ENCODE assay signal across 10 cellular contexts in genomic region chr15:70327328-70328136, GRCh38.
DNase-seq lines count a peak whose midpoint lies in the region; ATAC-seq and TF ChIP-seq lines count a peak whose summit lies in the region.
"Had no signal": no experiment of that assay in that cellular context is flagged by ENCODE, and none has a peak within 500 bp of the region (broad histone marks: within the 10 kb centered on the region; RNA-seq: fewer than 3 reads in every experiment).

No MANE protein-coding gene starts in this region.

- no peak overlapping the region for H3K27ac ChIP-seq in upper lobe of right lung
- H3K27ac ChIP-seq: 22Rv1, testis had no signal

- intact Hi-C loops in upper lobe of right lung (cut with DNase I), result no loop called here

- no peaks in the 10 kb centered on the region for H3K36me3 ChIP-seq in upper lobe of right lung

- peak; percentile 16 for DNase-seq in DMS53 (lab: John Stamatoyannopoulos, UW)
- DNase-seq in DMS53 treated with DMSO at 0.1 percent for 48 hours (lab: John Stamatoyannopoulos, UW; ENCODE audit: unreplicated experiment), result no peak
- peak; percentile 46 for DNase-seq in OCI-M1 (lab: John Stamatoyannopoulos, UW)
- peak; percentile 92 for DNase-seq in fibroblast of pulmonary artery (ENCODE audit: low read depth)
- no peak for DNase-seq in upper lobe of right lung
- no peak for DNase-seq in OCI-M2 (lab: John Stamatoyannopoulos, UW; ENCODE audit: unreplicated experiment)
- DNase-seq in activated CD8-positive, alpha-beta memory T cell treated with anti-CD3 and anti-CD28 coated beads, Interleukin-2, amount 50 U/mL, for 48 hours, result no peak

- H3K4me3 ChIP-seq in fibroblast of pulmonary artery (replicated peaks; ENCODE audit: low read depth, low read length) (no peak overlapping the region), upper lobe of right lung (no peak overlapping the region)
- H3K4me3 ChIP-seq: testis had no signal

- no peaks in the 10 kb centered on the region for H3K27me3 ChIP-seq in upper lobe of right lung
- H3K27me3 ChIP-seq: testis had no signal

- peaks cover 17% of the 10 kb centered on the region for H3K4me1 ChIP-seq in upper lobe of right lung

- ATAC-seq in upper lobe of right lung (peak; percentile 29), GM19324 (IDR thresholded peaks at IDR 0.05; ENCODE audit: low FRiP score, unreplicated experiment) (no peak)

- no peak for TF ChIP-seq CTCF in fibroblast of pulmonary artery (IDR thresholded peaks at IDR 0.05; ENCODE audit: low read length, missing control alignments)
- no peak for TF ChIP-seq CTCF in upper lobe of right lung (IDR thresholded peaks at IDR 0.05)

- no peaks in the 10 kb centered on the region for H3K9me3 ChIP-seq in upper lobe of right lung
- H3K9me3 ChIP-seq: testis had no signal

Comparison
In these comparisons a context has a peak if more than half of its experiments do, and no peak if none do; other contexts are left out.
1. DNase-seq: peak in DMS53 (single experiment), OCI-M1 (single experiment) and fibroblast of pulmonary artery (single experiment); none in DMS53 treated with DMSO at 0.1 percent for 48 hours (single experiment), upper lobe of right lung (single experiment), OCI-M2 (single experiment) and activated CD8-positive, alpha-beta memory T cell treated with anti-CD3 and anti-CD28 coated beads, Interleukin-2, amount 50 U/mL, for 48 hours (single experiment).